ENCODE assay signal across 26 cellular contexts in the genomic region with DNA sequence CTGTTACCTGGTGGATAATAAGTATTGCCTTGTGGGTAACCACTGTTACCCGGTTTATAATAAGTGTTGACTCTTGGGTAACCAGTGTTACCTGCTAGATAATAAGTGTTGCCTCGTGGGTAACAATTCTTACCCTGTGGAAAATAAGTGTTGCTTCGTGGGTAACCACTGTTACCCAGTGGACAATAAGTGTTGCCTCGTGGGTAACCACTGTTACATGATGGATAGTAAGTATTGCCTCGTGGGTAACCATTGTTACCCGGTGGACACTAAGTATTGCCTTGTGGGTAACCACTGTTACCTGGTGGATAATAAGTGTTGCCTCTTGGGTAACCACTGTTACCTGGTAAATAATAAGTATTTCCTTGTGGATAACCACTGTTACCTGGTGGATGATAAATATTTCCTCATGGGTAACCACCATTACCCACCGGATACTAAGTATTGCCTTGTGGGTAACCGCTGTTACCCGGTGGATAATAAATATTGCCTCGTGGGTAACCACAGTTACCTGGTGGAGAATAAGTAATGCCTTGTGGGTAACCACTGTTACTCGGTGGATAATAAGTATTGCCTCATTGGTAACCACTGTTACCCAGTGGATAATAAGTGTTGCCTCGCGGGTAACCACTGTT. TPM values are rescaled to one million over a fixed set of nuclear protein-coding genes. Genes with fewer than 3 reads are reported as not detected.
"Had no signal": no experiment of that assay in that cellular context is flagged by ENCODE, and none has a peak within 500 bp of the region (broad histone marks: within the 10 kb centered on the region; RNA-seq: fewer than 3 reads in every experiment).

No MANE protein-coding gene starts in this region.

- FAIRE-seq: endothelial cell of umbilical vein, kidney, small intestine had no signal

- H3K4me3 ChIP-seq: hepatocyte, left ventricle myocardium inferior, lower lobe of right lung, ovary, stomach, thoracic aorta, transverse colon had no signal

- H3K36me3 ChIP-seq: left ventricle myocardium inferior, lower lobe of right lung, ovary, stomach, thoracic aorta, transverse colon had no signal

- H3K27ac ChIP-seq: hepatocyte, left ventricle myocardium inferior, lower lobe of right lung, ovary, stomach, thoracic aorta, transverse colon had no signal

- DNase-seq: effector memory CD8-positive, alpha-beta T cell; erythroblast; foreskin melanocyte; head of caudate nucleus; kidney; left cardiac atrium; left ventricle myocardium inferior; lower lobe of right lung; natural killer cell; ovary; right cardiac atrium; stimulated activated CD4-positive, alpha-beta T cell treated with anti-CD3 and anti-CD28 coated beads, Interleukin-12 subunit alpha, Interleukin-12 subunit beta, amount 100 ng/mL, for 4 hours; stimulated activated naive CD4-positive, alpha-beta T cell; stomach; substantia nigra; transverse colon had no signal

- H3K4me1 ChIP-seq: left ventricle myocardium inferior, lower lobe of right lung, stomach, transverse colon had no signal

- ATAC-seq: effector memory CD8-positive, alpha-beta T cell; left cardiac atrium; lower lobe of right lung; natural killer cell; right cardiac atrium had no signal

- H3K9me3 ChIP-seq: lower lobe of right lung, stomach, thoracic aorta, transverse colon had no signal

- H3K27me3 ChIP-seq: hepatocyte, ovary, stomach, transverse colon had no signal

RNA-seq across cellular contexts. Expression of gene NXPE4, which starts 8.7 kb away (rescaled TPM):
- total RNA-seq: endothelial cell of umbilical vein, left cardiac atrium, left ventricle myocardium inferior, lower lobe of right lung, mesothelial cell of epicardium, mucosa of gallbladder, myocyte, natural killer cell, neural crest cell, ovary, posterior vena cava, right cardiac atrium, thoracic aorta, ureter had no signal

RNA-seq across cellular contexts. Expression of gene NXPE1, which starts 44.6 kb away (rescaled TPM):
- total RNA-seq: endothelial cell of umbilical vein, left cardiac atrium, left ventricle myocardium inferior, lower lobe of right lung, mesothelial cell of epicardium, mucosa of gallbladder, myocyte, natural killer cell, neural crest cell, posterior vena cava, right cardiac atrium, thoracic aorta, ureter had no signal
